In the genomic region with DNA sequence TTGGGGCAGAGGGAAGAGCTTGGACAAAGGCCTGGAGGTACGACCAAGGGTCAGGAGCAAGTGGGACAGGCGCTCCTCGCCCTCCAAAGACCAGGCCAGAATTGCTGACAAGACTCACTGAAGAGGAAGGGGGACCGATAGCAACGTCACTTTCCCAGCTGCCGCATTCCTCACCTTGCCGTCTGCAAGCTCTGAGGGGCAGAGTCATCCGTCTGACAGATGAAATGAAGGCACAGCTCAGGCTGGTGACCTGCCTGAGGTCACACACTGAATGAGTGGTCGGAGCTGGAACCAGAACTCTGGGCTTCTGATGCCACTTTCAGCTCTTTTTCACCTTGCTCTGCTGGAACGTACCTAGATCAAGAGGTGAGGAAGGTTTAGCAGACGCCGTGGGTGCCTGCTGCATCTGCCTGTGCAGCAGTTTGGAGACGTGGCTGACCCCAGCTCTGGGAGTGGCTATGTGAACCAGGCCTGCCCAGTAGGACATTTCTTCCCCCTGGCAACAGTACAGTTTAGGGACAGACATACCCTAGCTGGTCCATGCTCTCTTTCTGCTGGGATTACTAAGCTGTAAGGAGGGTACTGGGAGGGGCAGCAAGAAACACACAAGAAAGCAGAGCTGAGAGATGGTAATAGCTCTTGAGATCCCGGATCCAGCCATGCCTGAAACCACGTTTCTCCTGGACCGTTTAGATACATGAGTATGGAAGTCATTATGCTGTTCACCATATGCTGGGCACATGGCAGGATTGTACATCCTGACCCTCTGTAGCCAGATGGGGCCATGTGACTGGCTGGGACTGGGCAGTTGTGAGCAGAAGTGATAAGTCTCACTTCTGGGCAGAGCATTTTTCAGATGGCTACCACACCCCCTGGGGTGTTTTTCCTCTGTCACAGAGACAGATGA, we compare ENCODE assay signal across 16 cellular contexts. TPM values are rescaled to one million over a fixed set of nuclear protein-coding genes. Genes with fewer than 3 reads are reported as not detected.
DNase-seq lines count a peak whose midpoint lies in the region; ATAC-seq, FAIRE-seq and TF ChIP-seq lines count a peak whose summit lies in the region.
"Had no signal": no experiment of that assay in that cellular context is flagged by ENCODE, and none has a peak within 500 bp of the region (broad histone marks: within the 10 kb centered on the region; RNA-seq: fewer than 3 reads in every experiment).

No MANE protein-coding gene starts in this region.

- H3K9me3 Mint-ChIP-seq in activated B cell treated with CpG ODN at 0.5 μM for 24 hours (no peaks in the 10 kb centered on the region), immature natural killer cell (no peaks in the 10 kb centered on the region), WTC11 (peaks cover 6% of the 10 kb centered on the region)
- H3K9me3 Mint-ChIP-seq: neural progenitor cell had no signal

- POLR2A ChIA-PET in activated B cell treated with CpG ODN at 0.5 μM for 24 hours (lab: Charles Lee), result interaction anchor here (0.6 to 15.9 kb wide), 14 partner anchors 21 to 232 kb away, joined by 3 to 464 read pairs (median 7); partner anchors contain the start of genes IL21R and NSMCE1
- POLR2A ChIA-PET in WTC11 (lab: Charles Lee), result no interaction called here

- TF ChIP-seq CTCF in activated B cell treated with CpG ODN at 0.5 μM for 24 hours (IDR thresholded peaks at IDR 0.05), result no peak
- no peak for TF ChIP-seq CTCF in WTC11 (IDR thresholded peaks at IDR 0.05)

- ATAC-seq in activated B cell treated with CpG ODN at 0.5 μM for 24 hours (ENCODE audit: low read depth) (no peak), WTC11 (no peak)
- ATAC-seq: lower lobe of right lung had no signal

- CTCF ChIA-PET in activated B cell treated with CpG ODN at 0.5 μM for 24 hours (lab: Charles Lee) (interaction anchor here (0.9 to 3.3 kb wide), 6 partner anchors 26 to 273 kb away, joined by 4 to 11 read pairs (median 5); no protein-coding TSS in a partner anchor), WTC11 (lab: Charles Lee) (interaction anchor here (0.7 to 2.4 kb wide), 4 partner anchors 63 to 338 kb away, joined by 3 to 13 read pairs (median 3); no protein-coding TSS in a partner anchor)

- intact Hi-C loops in activated B cell treated with CpG ODN at 0.5 μM for 24 hours (cut with micrococcal nuclease), result no loop called here

- H3K27me3 Mint-ChIP-seq in activated B cell treated with CpG ODN at 0.5 μM for 24 hours (no peaks in the 10 kb centered on the region), immature natural killer cell (ENCODE audit: low read depth in 3 of 3) (peaks cover 24 to 27% (median 27%) of the 10 kb centered on the region in 3 donors), WTC11 (ENCODE audit: low read depth) (no peaks in the 10 kb centered on the region; the same call in 1 of the 2 replicates)
- H3K27me3 Mint-ChIP-seq: brain had no signal

- peak overlapping the region; percentile 41 for H3K4me3 Mint-ChIP-seq in activated B cell treated with CpG ODN at 0.5 μM for 24 hours
- peak overlapping the region in 2 of 5 donors; percentile 9 to 38 for H3K4me3 Mint-ChIP-seq in immature natural killer cell
- no peak overlapping the region for H3K4me3 Mint-ChIP-seq in WTC11
- H3K4me3 Mint-ChIP-seq: brain, neural progenitor cell had no signal

- H3K4me1 Mint-ChIP-seq in activated B cell treated with CpG ODN at 0.5 μM for 24 hours, result peaks cover 94% of the 10 kb centered on the region
- peaks cover 85 to 89% of the 10 kb centered on the region in 2 donors for H3K4me1 Mint-ChIP-seq in immature natural killer cell
- no peaks in the 10 kb centered on the region; the same call in 1 of the 2 replicates for H3K4me1 Mint-ChIP-seq in WTC11

- DNase-seq in DMS 273 (lab: John Stamatoyannopoulos, UW; ENCODE audit: unreplicated experiment), result peak; percentile 46
- no peak for DNase-seq in DMS 273 treated with DMSO at 0.1 percent for 48 hours (lab: John Stamatoyannopoulos, UW)
- DNase-seq in EH (ENCODE audit: low read depth), result peak; percentile 19
- no peak for DNase-seq in activated B cell treated with CpG ODN at 0.5 μM for 24 hours
- DNase-seq in immature natural killer cell, result no peak
- DNase-seq in WTC11 (ENCODE audit: low spot score), result no peak
- DNase-seq in GM19239 (ENCODE audit: insufficient read length, low spot score), result no peak
- no peak for DNase-seq in DMS153 treated with DMSO at 0.1 percent for 48 hours (lab: John Stamatoyannopoulos, UW; ENCODE audit: unreplicated experiment)
- DNase-seq: COR-L47; effector CD4-positive, alpha-beta T cell; lower lobe of right lung; NCI-H2081; sigmoid colon; SJCRH30 had no signal

- H3K27ac Mint-ChIP-seq in activated B cell treated with CpG ODN at 0.5 μM for 24 hours (peak overlapping the region; percentile 99), immature natural killer cell (peak overlapping the region; percentile 99 to 100 (median 100)), WTC11 (no peak overlapping the region)
- H3K27ac Mint-ChIP-seq: brain, neural progenitor cell had no signal

- peaks cover 33% of the 10 kb centered on the region for H3K36me3 Mint-ChIP-seq in activated B cell treated with CpG ODN at 0.5 μM for 24 hours (ENCODE audit: low read depth)
- peaks cover 6 to 18% (median 8%) of the 10 kb centered on the region in 3 donors for H3K36me3 Mint-ChIP-seq in immature natural killer cell
- H3K36me3 Mint-ChIP-seq in WTC11, result no peaks in the 10 kb centered on the region
- H3K36me3 Mint-ChIP-seq: brain had no signal

- no peak for FAIRE-seq in GM19239 (lab: Jason Lieb, UNC)

TF ChIP-seq in WTC11, 78 proteins besides CTCF, POLR2A, EP300 and RAD21:
- TF ChIP-seq FOXJ3 (CRISPR knock-in tag; IDR thresholded peaks at IDR 0.05; ENCODE audit: borderline replicate concordance) (no peak), IRF1 (CRISPR knock-in tag; IDR thresholded peaks at IDR 0.05) (no peak)
- TF ChIP-seq, protein P1, sequence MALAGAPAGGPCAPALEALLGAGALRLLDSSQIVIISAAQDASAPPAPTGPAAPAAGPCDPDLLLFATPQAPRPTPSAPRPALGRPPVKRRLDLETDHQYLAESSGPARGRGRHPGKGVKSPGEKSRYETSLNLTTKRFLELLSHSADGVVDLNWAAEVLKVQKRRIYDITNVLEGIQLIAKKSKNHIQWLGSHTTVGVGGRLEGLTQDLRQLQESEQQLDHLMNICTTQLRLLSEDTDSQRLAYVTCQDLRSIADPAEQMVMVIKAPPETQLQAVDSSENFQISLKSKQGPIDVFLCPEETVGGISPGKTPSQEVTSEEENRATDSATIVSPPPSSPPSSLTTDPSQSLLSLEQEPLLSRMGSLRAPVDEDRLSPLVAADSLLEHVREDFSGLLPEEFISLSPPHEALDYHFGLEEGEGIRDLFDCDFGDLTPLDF (CRISPR knock-in tag; IDR thresholded peaks at IDR 0.05), result no peak
- TF ChIP-seq, protein P2, sequence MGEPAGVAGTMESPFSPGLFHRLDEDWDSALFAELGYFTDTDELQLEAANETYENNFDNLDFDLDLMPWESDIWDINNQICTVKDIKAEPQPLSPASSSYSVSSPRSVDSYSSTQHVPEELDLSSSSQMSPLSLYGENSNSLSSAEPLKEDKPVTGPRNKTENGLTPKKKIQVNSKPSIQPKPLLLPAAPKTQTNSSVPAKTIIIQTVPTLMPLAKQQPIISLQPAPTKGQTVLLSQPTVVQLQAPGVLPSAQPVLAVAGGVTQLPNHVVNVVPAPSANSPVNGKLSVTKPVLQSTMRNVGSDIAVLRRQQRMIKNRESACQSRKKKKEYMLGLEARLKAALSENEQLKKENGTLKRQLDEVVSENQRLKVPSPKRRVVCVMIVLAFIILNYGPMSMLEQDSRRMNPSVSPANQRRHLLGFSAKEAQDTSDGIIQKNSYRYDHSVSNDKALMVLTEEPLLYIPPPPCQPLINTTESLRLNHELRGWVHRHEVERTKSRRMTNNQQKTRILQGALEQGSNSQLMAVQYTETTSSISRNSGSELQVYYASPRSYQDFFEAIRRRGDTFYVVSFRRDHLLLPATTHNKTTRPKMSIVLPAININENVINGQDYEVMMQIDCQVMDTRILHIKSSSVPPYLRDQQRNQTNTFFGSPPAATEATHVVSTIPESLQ (CRISPR knock-in tag; IDR thresholded peaks at IDR 0.05), result no peak

RNA-seq across cellular contexts. Expression of gene IL21R, which starts 50.8 kb away (rescaled TPM):
- total RNA-seq in activated B cell treated with CpG ODN at 0.5 μM for 24 hours (144 and 167 TPM in 2 replicates), WTC11 (2021) (0.27 to 0.70 TPM (median 0.32 TPM) in 3 replicates)
- polyA plus RNA-seq in immature natural killer cell, result 10 to 100 TPM; 27.5 to 59.7 (median 49.6) TPM

Comparison
In these comparisons a context has a peak if more than half of its experiments do, and no peak if none do; other contexts are left out.
1. DNase-seq: peak in DMS 273 (single experiment) and EH (single experiment); none in DMS 273 treated with DMSO at 0.1 percent for 48 hours (single experiment), activated B cell treated with CpG ODN at 0.5 μM for 24 hours (single experiment), immature natural killer cell (0 of 3), WTC11 (single experiment), GM19239 (single experiment) and DMS153 treated with DMSO at 0.1 percent for 48 hours (single experiment).
2. RNA of gene IL21R, which starts 50.8 kb away (total RNA-seq): 144 to 167 TPM in activated B cell treated with CpG ODN at 0.5 μM for 24 hours; 0.27 to 0.70 TPM in WTC11; every median in the first group is over 10 times any median in the second.